9 cellular contexts compared by ENCODE assay signal in genomic region chr17:57541472-57542394, GRCh38.
DNase-seq lines count a peak whose midpoint lies in the region; ATAC-seq and TF ChIP-seq lines count a peak whose summit lies in the region.
"Had no signal": no experiment of that assay in that cellular context is flagged by ENCODE, and none has a peak within 500 bp of the region (broad histone marks: within the 10 kb centered on the region; RNA-seq: fewer than 3 reads in every experiment).

No MANE protein-coding gene starts in this region.

- no peak overlapping the region for H3K27ac Mint-ChIP-seq in activated T-cell treated with anti-CD3 and anti-CD28 coated beads, Interleukin-2, amount 50 U/mL, for 24 hours

- H3K36me3 ChIP-seq in SJSA1 (no peaks in the 10 kb centered on the region), heart right ventricle (no peaks in the 10 kb centered on the region), smooth muscle cell (ENCODE audit: low read depth) (no peaks in the 10 kb centered on the region), vagina (no peaks in the 10 kb centered on the region), MG63 (no peaks in the 10 kb centered on the region)

- H3K4me1 ChIP-seq in SJSA1 (replicated peaks) (peaks cover 14% of the 10 kb centered on the region), heart right ventricle (peaks cover 13 to 77% (median 46%) of the 10 kb centered on the region in 9 donors), smooth muscle cell (ENCODE audit: low read depth) (peaks cover 74% of the 10 kb centered on the region), vagina (no peaks in the 10 kb centered on the region)

- H3K27me3 Mint-ChIP-seq in activated T-cell treated with anti-CD3 and anti-CD28 coated beads, Interleukin-2, amount 50 U/mL, for 24 hours: no peaks in the 10 kb centered on the region

- DNase-seq in HuH-7.5 (ENCODE audit: low spot score): peak; percentile 57
- peak; percentile 65 to 80 for DNase-seq in SJSA1 (ENCODE audit: low read depth in 1 of 2, low spot score in 2 of 2)
- DNase-seq in heart right ventricle: peak; percentile 63 to 84
- peak; percentile 35 for DNase-seq in smooth muscle cell (lab: John Stamatoyannopoulos, UW; ENCODE audit: unreplicated experiment)
- DNase-seq in activated T-cell treated with anti-CD3 and anti-CD28 coated beads, Interleukin-2, amount 50 U/mL, for 24 hours: no peak
- DNase-seq in vagina (ENCODE audit: extremely low spot score in 2 of 2): no peak
- DNase-seq in MG63: no peak
- DNase-seq: activated effector memory CD4-positive, alpha-beta T cell treated with Interleukin-2 at 50 U/mL for 16 hours; T-helper 2 cell had no signal

- 51 to 57% methylated on average over 17 of the region's 17 CpGs for WGBS in heart right ventricle, 2 donors
- WGBS in smooth muscle cell (ENCODE audit: low lambda C conversion rate): 19% methylated on average over 17 of the region's 17 CpGs

- peak overlapping the region; percentile 52 for H3K9ac ChIP-seq in smooth muscle cell (ENCODE audit: low read depth)

- ATAC-seq in heart right ventricle: peak; percentile 83 to 97 (median 92)

- intact Hi-C loops in heart right ventricle (cut with DNase I): no loop called here
- intact Hi-C loops in vagina (cut with DNase I): no loop called here

- H3K4me3 Mint-ChIP-seq in activated T-cell treated with anti-CD3 and anti-CD28 coated beads, Interleukin-2, amount 50 U/mL, for 24 hours: no peak overlapping the region

- H3K9me3 ChIP-seq in SJSA1 (replicated peaks) (no peaks in the 10 kb centered on the region), heart right ventricle (no peaks in the 10 kb centered on the region), smooth muscle cell (replicated peaks; ENCODE audit: low read depth) (no peaks in the 10 kb centered on the region), vagina (no peaks in the 10 kb centered on the region), MG63 (no peaks in the 10 kb centered on the region)

- H3K79me2 ChIP-seq in smooth muscle cell (ENCODE audit: low read depth): peaks cover 7% of the 10 kb centered on the region

- no peaks in the 10 kb centered on the region for H3K9me3 Mint-ChIP-seq in activated T-cell treated with anti-CD3 and anti-CD28 coated beads, Interleukin-2, amount 50 U/mL, for 24 hours

- H3K27ac ChIP-seq in SJSA1 (peak overlapping the region; percentile 27), heart right ventricle (peak overlapping the region in 9 of 10 donors; percentile 9 to 80 (median 58)), smooth muscle cell (ENCODE audit: low read depth) (peak overlapping the region; percentile 87), vagina (no peak overlapping the region)

- no peaks in the 10 kb centered on the region for H4K20me1 ChIP-seq in smooth muscle cell (ENCODE audit: low read depth)

- H3K4me3 ChIP-seq in SJSA1: no peak overlapping the region
- H3K4me3 ChIP-seq in heart right ventricle: peak overlapping the region in 1 of 10 donors; percentile 1
- no peak overlapping the region for H3K4me3 ChIP-seq in smooth muscle cell
- no peak overlapping the region for H3K4me3 ChIP-seq in vagina
- H3K4me3 ChIP-seq in MG63: no peak overlapping the region

- H3K27me3 ChIP-seq in SJSA1 (replicated peaks) (no peaks in the 10 kb centered on the region), heart right ventricle (no peaks in the 10 kb centered on the region), smooth muscle cell (ENCODE audit: low read depth) (no peaks in the 10 kb centered on the region), vagina (no peaks in the 10 kb centered on the region), MG63 (no peaks in the 10 kb centered on the region)

- no peak for TF ChIP-seq CTCF in heart right ventricle (IDR thresholded peaks at IDR 0.05)
- TF ChIP-seq CTCF in smooth muscle cell (IDR thresholded peaks at IDR 0.05; ENCODE audit: borderline replicate concordance, insufficient read depth, poor library complexity, severe bottlenecking): no peak
- TF ChIP-seq CTCF in vagina (IDR thresholded peaks at IDR 0.05): no peak

- no peak overlapping the region for H2AFZ ChIP-seq in smooth muscle cell (ENCODE audit: low read depth)

- TF ChIP-seq POLR2A in vagina (IDR thresholded peaks at IDR 0.05): no peak

- peaks cover 18% of the 10 kb centered on the region for H3F3A ChIP-seq in smooth muscle cell (ENCODE audit: low read depth)

- H3K4me1 Mint-ChIP-seq in activated T-cell treated with anti-CD3 and anti-CD28 coated beads, Interleukin-2, amount 50 U/mL, for 24 hours (ENCODE audit: low read depth): peaks cover 33% of the 10 kb centered on the region

- H3K36me3 Mint-ChIP-seq in activated T-cell treated with anti-CD3 and anti-CD28 coated beads, Interleukin-2, amount 50 U/mL, for 24 hours (ENCODE audit: low read depth): peaks cover under 1% of the 10 kb centered on the region

- H3K4me2 ChIP-seq in smooth muscle cell: peak overlapping the region; percentile 65

Comparison
In these comparisons a context has a peak if more than half of its experiments do, and no peak if none do; other contexts are left out.
1. DNase-seq: peak in HuH-7.5 (single experiment), SJSA1 (2 of 2), heart right ventricle (2 of 2) and smooth muscle cell (single experiment); none in activated T-cell treated with anti-CD3 and anti-CD28 coated beads, Interleukin-2, amount 50 U/mL, for 24 hours (single experiment), vagina (0 of 2) and MG63 (single experiment).